30 cellular contexts compared by ENCODE assay signal in genomic region chr3:44100298-44100695, GRCh38.
"Had no signal": no experiment of that assay in that cellular context is flagged by ENCODE, and none has a peak within 500 bp of the region (broad histone marks: within the 10 kb centered on the region; RNA-seq: fewer than 3 reads in every experiment).

No MANE protein-coding gene starts in this region.

- H3K4me1 ChIP-seq: ascending aorta had no signal

- H3K36me3 ChIP-seq: ascending aorta, cardiac muscle cell, WERI-Rb-1 had no signal

- FAIRE-seq: bronchial epithelial cell, TTC549 had no signal

- H3K27me3 ChIP-seq: ascending aorta had no signal

- H3K4me3 ChIP-seq: ascending aorta, cardiac muscle cell had no signal

- DNase-seq: activated CD4-positive, alpha-beta memory T cell treated with anti-CD3 and anti-CD28 coated beads, Interleukin-2, amount 10 ng/mL, durations not matched to agents 7 days and 5 days; activated CD4-positive, alpha-beta T cell treated with anti-CD3 and anti-CD28 coated beads for 1 hour; activated CD4-positive, alpha-beta T cell treated with anti-CD3 and anti-CD28 coated beads for 36 hours; activated CD4-positive, alpha-beta T cell treated with anti-CD3 and anti-CD28 coated beads for 48 hours; activated CD4-positive, alpha-beta T cell treated with anti-CD3 and anti-CD28 coated beads, Interleukin-2, amount 10 ng/mL, durations not matched to agents 7 days and 5 days; activated CD4-positive, alpha-beta T cell treated with anti-CD3 and anti-CD28 coated beads, Interleukin-2, amount 50 U/mL, for 48 hours; activated CD4-positive, CD25-positive, alpha-beta regulatory T cell; activated CD8-positive, alpha-beta memory T cell treated with anti-CD3 and anti-CD28 coated beads for 24 hours; activated CD8-positive, alpha-beta memory T cell treated with anti-CD3 and anti-CD28 coated beads, Interleukin-2, amount 10 ng/mL, durations not matched to agents 7 days and 5 days; activated CD8-positive, alpha-beta memory T cell treated with anti-CD3 and anti-CD28 coated beads, Interleukin-2, amount 50 U/mL, for 48 hours; activated CD8-positive, alpha-beta T cell treated with anti-CD3 and anti-CD28 coated beads, Interleukin-2, amount 10 ng/mL, durations not matched to agents 7 days and 5 days; activated effector memory CD4-positive, alpha-beta T cell treated with Interleukin-2 at 50 U/mL for 16 hours; activated gamma-delta T cell; activated naive CD4-positive, alpha-beta T cell treated with anti-CD3 and anti-CD28 coated beads, Interleukin-2, amount 10 ng/mL, durations not matched to agents 7 days and 5 days; activated naive CD4-positive, alpha-beta T cell treated with Interleukin-2 at 50 U/mL for 16 hours; activated naive CD8-positive, alpha-beta T cell treated with anti-CD3 and anti-CD28 coated beads, Interleukin-2, amount 10 ng/mL, durations not matched to agents 7 days and 5 days; activated naive CD8-positive, alpha-beta T cell treated with anti-CD3 and anti-CD28 coated beads, Interleukin-2, amount 50 U/mL, for 24 hours; activated T-cell treated with anti-CD3 and anti-CD28 coated beads, Interleukin-2, amount 50 U/mL, for 24 hours; activated T-cell treated with anti-CD3 and anti-CD28 coated beads, Interleukin-2, amount 50 U/mL, for 48 hours; cerebellar nuclear complex; T-helper 1 cell; T-helper 2 cell; T-helper 9 cell; WERI-Rb-1 had no signal

- H3K9me3 ChIP-seq: ascending aorta had no signal

- H3K27ac ChIP-seq: ascending aorta, cardiac muscle cell, WERI-Rb-1 had no signal

- ATAC-seq: activated CD4-positive, alpha-beta T cell treated with anti-CD3 and anti-CD28 coated beads for 36 hours; activated CD4-positive, CD25-positive, alpha-beta regulatory T cell treated with anti-CD3 and anti-CD28 coated beads, Interleukin-2, amount 50 U/mL, for 24 hours; activated CD8-positive, alpha-beta memory T cell treated with anti-CD3 and anti-CD28 coated beads, Interleukin-2, amount 10 ng/mL, durations not matched to agents 7 days and 5 days; activated CD8-positive, alpha-beta T cell treated with anti-CD3 and anti-CD28 coated beads, Interleukin-2, amount 10 ng/mL, durations not matched to agents 7 days and 5 days; activated naive CD8-positive, alpha-beta T cell treated with anti-CD3 and anti-CD28 coated beads, Interleukin-2, amount 50 U/mL, for 24 hours; WTC11 had no signal
